Comparison of ENCODE assay signal across 18 cellular contexts in the genomic region with DNA sequence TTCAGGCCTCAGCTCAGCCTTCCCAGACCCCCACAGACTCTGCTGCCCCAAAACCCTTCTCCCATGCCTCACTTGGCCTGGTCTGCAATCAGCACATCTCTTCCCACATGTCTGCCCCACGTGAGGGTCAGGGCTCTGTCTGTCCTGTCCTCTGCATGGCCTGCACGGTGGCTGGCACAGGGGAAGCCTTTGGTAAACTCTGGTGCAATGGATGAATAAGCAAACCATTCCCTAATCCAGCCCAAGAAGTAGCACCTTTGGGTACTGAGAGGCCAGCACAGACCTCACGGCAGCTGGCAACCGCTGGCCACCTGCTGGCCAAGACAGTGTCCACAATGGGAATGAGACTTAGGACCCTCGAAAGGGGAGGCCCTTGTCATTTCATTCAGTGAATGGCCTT. TPM values are rescaled to one million over a fixed set of nuclear protein-coding genes. Genes with fewer than 3 reads are reported as not detected.
DNase-seq lines count a peak whose midpoint lies in the region; ATAC-seq and TF ChIP-seq lines count a peak whose summit lies in the region.
"Had no signal": no experiment of that assay in that cellular context is flagged by ENCODE, and none has a peak within 500 bp of the region (broad histone marks: within the 10 kb centered on the region; RNA-seq: fewer than 3 reads in every experiment).

No MANE protein-coding gene starts in this region.

- H2AFZ ChIP-seq in H9 (ENCODE audit: low read length): no peak overlapping the region

- H3K9me3 ChIP-seq in H9 (ENCODE audit: control insufficient read depth, low read depth, low read length): no peaks in the 10 kb centered on the region
- no peaks in the 10 kb centered on the region for H3K9me3 ChIP-seq in sigmoid colon

- no peak overlapping the region for H3K9ac ChIP-seq in H9 (ENCODE audit: extremely low read depth, insufficient read length, low read length)

- H4K8ac ChIP-seq in H9 (replicated peaks; ENCODE audit: insufficient read length, low read depth, low read length): no peak overlapping the region

- TF ChIP-seq CTCF in H9 (conservative IDR thresholded peaks at IDR 0.05): 0 out of 3 replicates have a peak, but pooled peaks have one; percentile 20
- peak; percentile 28 for TF ChIP-seq CTCF in chondrocyte (IDR thresholded peaks at IDR 0.05)
- TF ChIP-seq CTCF in sigmoid colon (IDR thresholded peaks at IDR 0.05): no peak

- H4K5ac ChIP-seq in H9 (ENCODE audit: insufficient read length, low read depth, low read length): no peak overlapping the region

- H3K79me2 ChIP-seq in H9 (ENCODE audit: insufficient read depth, low read length): no peaks in the 10 kb centered on the region

- H2AK5ac ChIP-seq in H9 (ENCODE audit: insufficient read length, low read length): no peak overlapping the region

- ATAC-seq in left lobe of liver (peak; percentile 33), GM19463 (IDR thresholded peaks at IDR 0.05; ENCODE audit: unreplicated experiment) (no peak), HG02981 (IDR thresholded peaks at IDR 0.05; ENCODE audit: unreplicated experiment) (no peak)
- ATAC-seq: naive thymus-derived CD4-positive, alpha-beta T cell; stimulated activated naive B cell treated with anti-CD40 and anti-IgM and Interleukin-4, amounts not matched to agents 10 μg/mL and 1 μg/mL and 100 μg/mL, for 72 hours had no signal

- H3K18ac ChIP-seq in H9 (ENCODE audit: insufficient read length, low read depth, low read length): no peak overlapping the region

- H4K91ac ChIP-seq in H9 (ENCODE audit: insufficient read length, low read depth, low read length): no peak overlapping the region

- H3K27ac ChIP-seq in H9 (ENCODE audit: insufficient read length, low read depth, low read length): no peak overlapping the region
- H3K27ac ChIP-seq in sigmoid colon: peak overlapping the region; percentile 87 to 97 (median 94)
- H3K27ac ChIP-seq: HL-60 had no signal

- H3K14ac ChIP-seq in H9 (ENCODE audit: insufficient read depth, low read length): no peak overlapping the region

- no peak overlapping the region for H3T11ph ChIP-seq in H9 (ENCODE audit: low read length)

- no peaks in the 10 kb centered on the region for H3K4me1 ChIP-seq in H9 (ENCODE audit: insufficient read depth, low read length)
- peaks cover 0 to 71% (median 57%) of the 10 kb centered on the region in 4 donors for H3K4me1 ChIP-seq in sigmoid colon

- intact Hi-C loops in sigmoid colon (cut with DNase I): no loop called here

- H3K36me3 Mint-ChIP-seq in H9 (ENCODE audit: insufficient read depth in 1 of 3, low read depth in 3 of 3) (0 out of 7 replicates have a peak, but pooled peaks cover 0 to 6% (median 2%) of the 10 kb centered on the region in 3 experiments), chondrocyte (ENCODE audit: low read depth) (peaks cover 17% of the 10 kb centered on the region)
- H3K36me3 Mint-ChIP-seq: CD4-positive, alpha-beta memory T cell had no signal

- H3K4me2 ChIP-seq in H9 (ENCODE audit: insufficient read depth, insufficient read length, low read length): no peak overlapping the region

- no peaks in the 10 kb centered on the region for H3K27me3 Mint-ChIP-seq in H9 (ENCODE audit: low read depth)
- no peaks in the 10 kb centered on the region for H3K27me3 Mint-ChIP-seq in chondrocyte (ENCODE audit: low read depth)

- no peak overlapping the region for H2BK120ac ChIP-seq in H9 (ENCODE audit: low read depth, low read length, poor library complexity, severe bottlenecking)

- H3K36me3 ChIP-seq in sigmoid colon: peaks cover 0 to 6% (median 0%) of the 10 kb centered on the region in 4 donors

- no peaks in the 10 kb centered on the region for H4K20me1 ChIP-seq in H9 (ENCODE audit: control insufficient read depth, insufficient read depth, insufficient read length)

- H3K4me1 Mint-ChIP-seq in H9 (peaks cover 5 to 18% of the 10 kb centered on the region in 2 experiments), chondrocyte (ENCODE audit: low read depth) (peaks cover 45% of the 10 kb centered on the region)

- H3K27me3 ChIP-seq in H9 (ENCODE audit: insufficient read depth, low read length) (no peaks in the 10 kb centered on the region), sigmoid colon (no peaks in the 10 kb centered on the region)

- H3K4me3 ChIP-seq in sigmoid colon: no peak overlapping the region

- no peak for TF ChIP-seq EP300 in sigmoid colon (IDR thresholded peaks at IDR 0.05)

- WGBS in H9 (ENCODE audit: extremely low coverage, insufficient read length, low lambda C conversion rate): no CpG with 5 or more reads among the region's 5 CpGs
- 86 to 90% methylated on average over 5 of the region's 5 CpGs for WGBS in sigmoid colon, 2 donors

- H3K23me2 ChIP-seq in H9 (ENCODE audit: insufficient read length, low read depth, low read length, poor library complexity, severe bottlenecking): no peaks in the 10 kb centered on the region

- no peaks in the 10 kb centered on the region for H3K79me1 ChIP-seq in H9 (ENCODE audit: insufficient read depth, low read depth, low read length, poor library complexity, severe bottlenecking)

- no peak overlapping the region for H2BK20ac ChIP-seq in H9 (ENCODE audit: low read depth, low read length, poor library complexity, severe bottlenecking)

- no peak overlapping the region for H3K23ac ChIP-seq in H9 (ENCODE audit: insufficient read length, low read depth, low read length)

- no peak overlapping the region for H2BK5ac ChIP-seq in H9 (ENCODE audit: insufficient read length, low read length)

- no peak overlapping the region for H3K27ac Mint-ChIP-seq in H9
- H3K27ac Mint-ChIP-seq in chondrocyte (ENCODE audit: unreplicated experiment): no peak overlapping the region
- H3K27ac Mint-ChIP-seq: CD4-positive, alpha-beta memory T cell; dendritic cell treated with granulocyte-macrophage colony-stimulating factor and Interleukin-4, amounts not matched to agents 40 ng/mL and 50 ng/mL, for 4 days; naive thymus-derived CD4-positive, alpha-beta T cell; stimulated activated naive B cell treated with anti-CD40 and anti-IgM and Interleukin-4, amounts not matched to agents 10 μg/mL and 1 μg/mL and 100 μg/mL, for 72 hours had no signal

- no peak overlapping the region for H3K56ac ChIP-seq in H9 (ENCODE audit: insufficient read length, low read depth, low read length)

- no peak for TF ChIP-seq POLR2A in sigmoid colon (IDR thresholded peaks at IDR 0.05)

- H3K4me3 Mint-ChIP-seq in H9 (no peak overlapping the region), chondrocyte (ENCODE audit: unreplicated experiment) (no peak overlapping the region)
- H3K4me3 Mint-ChIP-seq: CD4-positive, alpha-beta memory T cell; dendritic cell treated with granulocyte-macrophage colony-stimulating factor and Interleukin-4, amounts not matched to agents 40 ng/mL and 50 ng/mL, for 4 days; naive thymus-derived CD4-positive, alpha-beta T cell; stimulated activated naive B cell treated with anti-CD40 and anti-IgM and Interleukin-4, amounts not matched to agents 10 μg/mL and 1 μg/mL and 100 μg/mL, for 72 hours had no signal

- H2BK12ac ChIP-seq in H9 (ENCODE audit: insufficient read length, low read depth, low read length): no peak overlapping the region

- DNase-seq in H9 (no peak), chondrocyte (ENCODE audit: low spot score) (peak; percentile 54), left lobe of liver (ENCODE audit: low spot score) (peak; percentile 85), sigmoid colon (no peak), HUDEP-2 (lab: John Stamatoyannopoulos, UW; ENCODE audit: unreplicated experiment in 76 of 76) (no peak)
- DNase-seq in activated T-cell treated with anti-CD3 and anti-CD28 coated beads, Interleukin-2, amount 50 U/mL, for 48 hours: no peak
- DNase-seq: activated naive CD4-positive, alpha-beta T cell treated with Interleukin-2 at 50 U/mL for 16 hours; CD4-positive, alpha-beta memory T cell; DMS79; KBM-7; naive thymus-derived CD4-positive, alpha-beta T cell; NCI-H2029; NCI-H446; stimulated activated naive B cell treated with anti-CD40 and anti-IgM and Interleukin-4, amounts not matched to agents 10 μg/mL and 1 μg/mL and 100 μg/mL, for 72 hours had no signal

- no peak overlapping the region for H3K4ac ChIP-seq in H9 (ENCODE audit: low read depth, low read length)

- no peak overlapping the region for H2BK15ac ChIP-seq in H9 (ENCODE audit: low read depth, low read length)

- H3K9me3 Mint-ChIP-seq in H9 (peaks cover 3 to 10% of the 10 kb centered on the region in 2 experiments), chondrocyte (ENCODE audit: low read depth) (peaks cover 8% of the 10 kb centered on the region)
- H3K9me3 Mint-ChIP-seq: dendritic cell treated with granulocyte-macrophage colony-stimulating factor and Interleukin-4, amounts not matched to agents 40 ng/mL and 50 ng/mL, for 4 days had no signal

RNA-seq across cellular contexts. Expression of a gene that starts 27.7 kb away (rescaled TPM):
- total RNA-seq in H9 (2021) (3.9 and 6.2 TPM in 2 replicates), chondrocyte (18.1 to 27.2 TPM (median 26.7 TPM) in 3 replicates), left lobe of liver (16.3 TPM), sigmoid colon (10 to 100 TPM; 33.5 to 75.3 (median 49.1) TPM)
- 10 to 100 TPM; 18.0 to 36.5 (median 24.6) TPM for polyA plus RNA-seq in sigmoid colon

Comparison
In these comparisons a context has a peak if more than half of its experiments do, and no peak if none do; other contexts are left out.
1. DNase-seq: peak in chondrocyte (single experiment) and left lobe of liver (single experiment); none in H9 (single experiment), sigmoid colon (single experiment), HUDEP-2 (0 of 76) and activated T-cell treated with anti-CD3 and anti-CD28 coated beads, Interleukin-2, amount 50 U/mL, for 48 hours (0 of 2).
2. CTCF ChIP-seq: peak in H9 (single experiment) and chondrocyte (single experiment); none in sigmoid colon (0 of 4).